14 cellular contexts compared by ENCODE assay signal in genomic region chr7:139750459-139751095, GRCh38.
"Had no signal": no experiment of that assay in that cellular context is flagged by ENCODE, and none has a peak within 500 bp of the region (broad histone marks: within the 10 kb centered on the region; RNA-seq: fewer than 3 reads in every experiment).

No MANE protein-coding gene starts in this region.

- H3K27ac ChIP-seq: body of pancreas, colonic mucosa, esophagus squamous epithelium, prostate gland had no signal

- ATAC-seq: body of pancreas; stimulated activated naive CD8-positive, alpha-beta T cell treated with anti-CD3 and anti-CD28 coated beads, Interleukin-15, Interleukin-2, amounts not matched to agents 100 U/mL and 50 U/mL, for 24 hours had no signal

- H3K36me3 Mint-ChIP-seq: activated CD4-positive, alpha-beta memory T cell treated with anti-CD3 and anti-CD28 coated beads for 36 hours had no signal

- H3K27ac Mint-ChIP-seq: activated CD4-positive, alpha-beta memory T cell treated with anti-CD3 and anti-CD28 coated beads for 36 hours; activated T-helper 1 cell treated with anti-CD3 and anti-CD28 coated beads, Interleukin-12 subunit alpha, Interleukin-12 subunit beta, Interleukin-2, Interleukin-4 antibody, amounts not matched to agents 30 ng/mL and 10 ng/mL and 1 ng/mL, durations not matched to agents 14 hours and 24 hours and 36 hours; T-helper 2 cell treated with Interferon-gamma antibody and Interleukin-4, amounts not matched to agents 5 μg/mL and 100 μg/mL, for 36 hours had no signal

- DNase-seq: activated CD4-positive, alpha-beta memory T cell treated with anti-CD3 and anti-CD28 coated beads for 36 hours; activated CD4-positive, CD25-positive, alpha-beta regulatory T cell; activated naive CD4-positive, alpha-beta T cell; body of pancreas; central memory CD4-positive, alpha-beta T cell; colonic mucosa; esophagus squamous epithelium; mesendoderm; stimulated activated naive CD8-positive, alpha-beta T cell treated with anti-CD3 and anti-CD28 coated beads, Interleukin-15, Interleukin-2, amounts not matched to agents 100 U/mL and 50 U/mL, for 24 hours; SW 1271 had no signal

- H3K4me3 Mint-ChIP-seq: activated CD4-positive, alpha-beta memory T cell treated with anti-CD3 and anti-CD28 coated beads for 36 hours; activated T-helper 1 cell treated with anti-CD3 and anti-CD28 coated beads, Interleukin-12 subunit alpha, Interleukin-12 subunit beta, Interleukin-2, Interleukin-4 antibody, amounts not matched to agents 30 ng/mL and 10 ng/mL and 1 ng/mL, durations not matched to agents 14 hours and 24 hours and 36 hours; neural crest cell; T-helper 2 cell treated with Interferon-gamma antibody and Interleukin-4, amounts not matched to agents 5 μg/mL and 100 μg/mL, for 36 hours had no signal

- H3K27me3 Mint-ChIP-seq: activated CD4-positive, alpha-beta memory T cell treated with anti-CD3 and anti-CD28 coated beads for 36 hours had no signal

- H3K9me3 ChIP-seq: body of pancreas, colonic mucosa, esophagus squamous epithelium, prostate gland had no signal

- H3K4me3 ChIP-seq: body of pancreas, colonic mucosa, esophagus squamous epithelium, prostate gland had no signal

- H3K9me3 Mint-ChIP-seq: activated CD4-positive, alpha-beta memory T cell treated with anti-CD3 and anti-CD28 coated beads for 36 hours; activated T-helper 1 cell treated with anti-CD3 and anti-CD28 coated beads, Interleukin-12 subunit alpha, Interleukin-12 subunit beta, Interleukin-2, Interleukin-4 antibody, amounts not matched to agents 30 ng/mL and 10 ng/mL and 1 ng/mL, durations not matched to agents 14 hours and 24 hours and 36 hours; neural crest cell; T-helper 2 cell treated with Interferon-gamma antibody and Interleukin-4, amounts not matched to agents 5 μg/mL and 100 μg/mL, for 36 hours had no signal

- H3K36me3 ChIP-seq: colonic mucosa, prostate gland had no signal

- H3K27me3 ChIP-seq: body of pancreas, colonic mucosa, esophagus squamous epithelium had no signal
